8 cellular contexts compared by ENCODE assay signal in genomic region chr7:1758417-1758858, GRCh38.
DNase-seq lines count a peak whose midpoint lies in the region; ATAC-seq and TF ChIP-seq lines count a peak whose summit lies in the region.

No MANE protein-coding gene starts in this region.

- no peak for ATAC-seq in HG02938 (IDR thresholded peaks at IDR 0.05; ENCODE audit: unreplicated experiment)
- ATAC-seq in HG03095 (IDR thresholded peaks at IDR 0.05; ENCODE audit: unreplicated experiment), result no peak
- ATAC-seq in HG03442 (IDR thresholded peaks at IDR 0.05; ENCODE audit: unreplicated experiment), result no peak

- H3K4me2 ChIP-seq in GM23248 (ENCODE audit: unreplicated experiment), result no peak overlapping the region

- H3K27me3 ChIP-seq in BE2C (peaks cover 14% of the 10 kb centered on the region), GM23248 (replicated peaks; ENCODE audit: insufficient read depth) (peaks cover 16% of the 10 kb centered on the region)

- no peak overlapping the region for H2AFZ ChIP-seq in GM23248

- H4K20me1 ChIP-seq in GM23248 (ENCODE audit: insufficient read depth), result no peaks in the 10 kb centered on the region

- peak; percentile 60 for DNase-seq in BE2C
- peak; percentile 53 for DNase-seq in GM23248
- peak; percentile 33 for DNase-seq in SHP77 treated with DMSO at 0.1 percent for 48 hours (lab: John Stamatoyannopoulos, UW)
- peak; percentile 5 for DNase-seq in foreskin melanocyte
- peak; percentile 21 for DNase-seq in stimulated activated CD4-positive, alpha-beta T cell treated with anti-CD3 and anti-CD28 coated beads, Interleukin-12 subunit alpha, Interleukin-12 subunit beta, amount 100 ng/mL, for 4 hours

- H3K9me2 ChIP-seq in GM23248 (ENCODE audit: insufficient read depth), result no peaks in the 10 kb centered on the region

- 23 to 28% methylated on average over 3 to 5 of the region's 5 CpGs for WGBS in GM23248 (ENCODE audit: low coverage in 1 of 2, low lambda C conversion rate in 2 of 2, missing lambda C conversion rate in 2 of 2), 2 experiments

- no peak overlapping the region for H3K9ac ChIP-seq in GM23248

- no peaks in the 10 kb centered on the region for H3F3A ChIP-seq in GM23248 (ENCODE audit: insufficient read depth)

- H3K27ac ChIP-seq in GM23248, result no peak overlapping the region

- H3K4me3 ChIP-seq in BE2C (ENCODE audit: low read depth, low read length) (no peak overlapping the region), GM23248 (no peak overlapping the region)

- peak; percentile 68 for TF ChIP-seq CTCF in BE2C (IDR thresholded peaks at IDR 0.05; ENCODE audit: low read depth, low read length)

- in situ Hi-C loops in GM23248 (cut with MboI), result no loop called here

- no peaks in the 10 kb centered on the region for H3K36me3 ChIP-seq in BE2C
- no peaks in the 10 kb centered on the region for H3K36me3 ChIP-seq in GM23248 (ENCODE audit: low read depth)

- no peaks in the 10 kb centered on the region for H3K9me3 ChIP-seq in BE2C
- no peaks in the 10 kb centered on the region for H3K9me3 ChIP-seq in GM23248 (ENCODE audit: low read depth)

- H3K4me1 ChIP-seq in BE2C (no peaks in the 10 kb centered on the region), GM23248 (ENCODE audit: insufficient read depth) (no peaks in the 10 kb centered on the region)

- no peaks in the 10 kb centered on the region for H3K79me2 ChIP-seq in GM23248 (ENCODE audit: insufficient read depth)

Comparison
In these comparisons a context has a peak if more than half of its experiments do, and no peak if none do; other contexts are left out.
1. DNase-seq: peak in every context shown above with its lines; median percentile 60 in BE2C; 53 in GM23248; 33 in SHP77 treated with DMSO at 0.1 percent for 48 hours; 21 in stimulated activated CD4-positive, alpha-beta T cell treated with anti-CD3 and anti-CD28 coated beads, Interleukin-12 subunit alpha, Interleukin-12 subunit beta, amount 100 ng/mL, for 4 hours; 5 in foreskin melanocyte.